Comparison of ENCODE assay signal across 1 cellular context in the genomic region with DNA sequence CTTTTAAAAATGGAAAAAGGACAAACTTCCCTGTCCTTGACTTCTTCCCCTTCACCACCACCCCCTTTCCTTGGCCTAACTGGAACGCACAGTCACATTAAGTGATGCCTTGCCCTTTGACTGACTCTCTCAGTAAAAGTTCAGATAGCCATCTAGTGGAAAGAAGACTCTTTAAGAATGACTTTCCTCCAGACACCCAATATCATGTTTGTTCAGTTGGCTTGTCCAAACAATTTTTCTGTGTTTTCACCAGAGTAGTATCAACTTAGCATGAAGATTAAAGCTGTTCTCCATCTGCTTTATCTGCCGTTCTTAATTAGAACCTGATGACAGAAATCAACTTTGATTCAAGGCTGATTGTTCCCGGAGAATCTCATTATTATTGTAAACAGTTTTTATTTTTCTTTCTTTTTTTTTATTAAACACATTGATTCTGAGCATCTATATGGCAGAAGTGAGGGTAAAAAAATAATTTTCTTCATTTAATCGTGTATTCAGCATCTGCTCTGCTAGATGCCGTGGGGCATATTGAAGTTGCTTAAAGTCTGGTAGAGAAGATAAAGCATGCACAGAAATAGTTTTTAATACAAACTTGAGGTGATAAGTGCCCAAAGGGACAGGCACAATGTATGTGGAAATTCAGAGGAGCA.
A peak's percentile ranks its signal among the peaks of the same experiment; 100 is the strongest.
TF ChIP-seq lines count a peak whose summit lies in the region.

No MANE protein-coding gene starts in this region.

TF ChIP-seq in K562, 482 proteins besides CTCF, POLR2A, EP300 and RAD21 (continued from another document and continues in another):
- TF ChIP-seq, protein P1, sequence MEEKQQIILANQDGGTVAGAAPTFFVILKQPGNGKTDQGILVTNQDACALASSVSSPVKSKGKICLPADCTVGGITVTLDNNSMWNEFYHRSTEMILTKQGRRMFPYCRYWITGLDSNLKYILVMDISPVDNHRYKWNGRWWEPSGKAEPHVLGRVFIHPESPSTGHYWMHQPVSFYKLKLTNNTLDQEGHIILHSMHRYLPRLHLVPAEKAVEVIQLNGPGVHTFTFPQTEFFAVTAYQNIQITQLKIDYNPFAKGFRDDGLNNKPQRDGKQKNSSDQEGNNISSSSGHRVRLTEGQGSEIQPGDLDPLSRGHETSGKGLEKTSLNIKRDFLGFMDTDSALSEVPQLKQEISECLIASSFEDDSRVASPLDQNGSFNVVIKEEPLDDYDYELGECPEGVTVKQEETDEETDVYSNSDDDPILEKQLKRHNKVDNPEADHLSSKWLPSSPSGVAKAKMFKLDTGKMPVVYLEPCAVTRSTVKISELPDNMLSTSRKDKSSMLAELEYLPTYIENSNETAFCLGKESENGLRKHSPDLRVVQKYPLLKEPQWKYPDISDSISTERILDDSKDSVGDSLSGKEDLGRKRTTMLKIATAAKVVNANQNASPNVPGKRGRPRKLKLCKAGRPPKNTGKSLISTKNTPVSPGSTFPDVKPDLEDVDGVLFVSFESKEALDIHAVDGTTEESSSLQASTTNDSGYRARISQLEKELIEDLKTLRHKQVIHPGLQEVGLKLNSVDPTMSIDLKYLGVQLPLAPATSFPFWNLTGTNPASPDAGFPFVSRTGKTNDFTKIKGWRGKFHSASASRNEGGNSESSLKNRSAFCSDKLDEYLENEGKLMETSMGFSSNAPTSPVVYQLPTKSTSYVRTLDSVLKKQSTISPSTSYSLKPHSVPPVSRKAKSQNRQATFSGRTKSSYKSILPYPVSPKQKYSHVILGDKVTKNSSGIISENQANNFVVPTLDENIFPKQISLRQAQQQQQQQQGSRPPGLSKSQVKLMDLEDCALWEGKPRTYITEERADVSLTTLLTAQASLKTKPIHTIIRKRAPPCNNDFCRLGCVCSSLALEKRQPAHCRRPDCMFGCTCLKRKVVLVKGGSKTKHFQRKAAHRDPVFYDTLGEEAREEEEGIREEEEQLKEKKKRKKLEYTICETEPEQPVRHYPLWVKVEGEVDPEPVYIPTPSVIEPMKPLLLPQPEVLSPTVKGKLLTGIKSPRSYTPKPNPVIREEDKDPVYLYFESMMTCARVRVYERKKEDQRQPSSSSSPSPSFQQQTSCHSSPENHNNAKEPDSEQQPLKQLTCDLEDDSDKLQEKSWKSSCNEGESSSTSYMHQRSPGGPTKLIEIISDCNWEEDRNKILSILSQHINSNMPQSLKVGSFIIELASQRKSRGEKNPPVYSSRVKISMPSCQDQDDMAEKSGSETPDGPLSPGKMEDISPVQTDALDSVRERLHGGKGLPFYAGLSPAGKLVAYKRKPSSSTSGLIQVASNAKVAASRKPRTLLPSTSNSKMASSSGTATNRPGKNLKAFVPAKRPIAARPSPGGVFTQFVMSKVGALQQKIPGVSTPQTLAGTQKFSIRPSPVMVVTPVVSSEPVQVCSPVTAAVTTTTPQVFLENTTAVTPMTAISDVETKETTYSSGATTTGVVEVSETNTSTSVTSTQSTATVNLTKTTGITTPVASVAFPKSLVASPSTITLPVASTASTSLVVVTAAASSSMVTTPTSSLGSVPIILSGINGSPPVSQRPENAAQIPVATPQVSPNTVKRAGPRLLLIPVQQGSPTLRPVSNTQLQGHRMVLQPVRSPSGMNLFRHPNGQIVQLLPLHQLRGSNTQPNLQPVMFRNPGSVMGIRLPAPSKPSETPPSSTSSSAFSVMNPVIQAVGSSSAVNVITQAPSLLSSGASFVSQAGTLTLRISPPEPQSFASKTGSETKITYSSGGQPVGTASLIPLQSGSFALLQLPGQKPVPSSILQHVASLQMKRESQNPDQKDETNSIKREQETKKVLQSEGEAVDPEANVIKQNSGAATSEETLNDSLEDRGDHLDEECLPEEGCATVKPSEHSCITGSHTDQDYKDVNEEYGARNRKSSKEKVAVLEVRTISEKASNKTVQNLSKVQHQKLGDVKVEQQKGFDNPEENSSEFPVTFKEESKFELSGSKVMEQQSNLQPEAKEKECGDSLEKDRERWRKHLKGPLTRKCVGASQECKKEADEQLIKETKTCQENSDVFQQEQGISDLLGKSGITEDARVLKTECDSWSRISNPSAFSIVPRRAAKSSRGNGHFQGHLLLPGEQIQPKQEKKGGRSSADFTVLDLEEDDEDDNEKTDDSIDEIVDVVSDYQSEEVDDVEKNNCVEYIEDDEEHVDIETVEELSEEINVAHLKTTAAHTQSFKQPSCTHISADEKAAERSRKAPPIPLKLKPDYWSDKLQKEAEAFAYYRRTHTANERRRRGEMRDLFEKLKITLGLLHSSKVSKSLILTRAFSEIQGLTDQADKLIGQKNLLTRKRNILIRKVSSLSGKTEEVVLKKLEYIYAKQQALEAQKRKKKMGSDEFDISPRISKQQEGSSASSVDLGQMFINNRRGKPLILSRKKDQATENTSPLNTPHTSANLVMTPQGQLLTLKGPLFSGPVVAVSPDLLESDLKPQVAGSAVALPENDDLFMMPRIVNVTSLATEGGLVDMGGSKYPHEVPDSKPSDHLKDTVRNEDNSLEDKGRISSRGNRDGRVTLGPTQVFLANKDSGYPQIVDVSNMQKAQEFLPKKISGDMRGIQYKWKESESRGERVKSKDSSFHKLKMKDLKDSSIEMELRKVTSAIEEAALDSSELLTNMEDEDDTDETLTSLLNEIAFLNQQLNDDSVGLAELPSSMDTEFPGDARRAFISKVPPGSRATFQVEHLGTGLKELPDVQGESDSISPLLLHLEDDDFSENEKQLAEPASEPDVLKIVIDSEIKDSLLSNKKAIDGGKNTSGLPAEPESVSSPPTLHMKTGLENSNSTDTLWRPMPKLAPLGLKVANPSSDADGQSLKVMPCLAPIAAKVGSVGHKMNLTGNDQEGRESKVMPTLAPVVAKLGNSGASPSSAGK (IDR thresholded peaks at IDR 0.05) = no peak
- peak; percentile 99 for TF ChIP-seq FOXA1 (IDR thresholded peaks at IDR 0.05; ENCODE audit: borderline replicate concordance)
- no peak for TF ChIP-seq ZNF830 (CRISPR knock-in tag; IDR thresholded peaks at IDR 0.05)
- no peak for TF ChIP-seq IFI16 (CRISPR knock-in tag; IDR thresholded peaks at IDR 0.05)
- TF ChIP-seq TRIM28 (IDR thresholded peaks at IDR 0.05) = no peak
- TF ChIP-seq THRB (CRISPR knock-in tag; conservative IDR thresholded peaks at IDR 0.05) = no peak
- TF ChIP-seq, protein P2, sequence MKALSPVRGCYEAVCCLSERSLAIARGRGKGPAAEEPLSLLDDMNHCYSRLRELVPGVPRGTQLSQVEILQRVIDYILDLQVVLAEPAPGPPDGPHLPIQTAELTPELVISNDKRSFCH (CRISPR knock-in tag; IDR thresholded peaks at IDR 0.05) = no peak
- TF ChIP-seq, protein P2 (tag; IDR thresholded peaks at IDR 0.05) = 0 out of 2 replicates have a peak, but pooled peaks have one; percentile 46
- no peak for TF ChIP-seq ZFPM2 (CRISPR knock-in tag; IDR thresholded peaks at IDR 0.05)
- TF ChIP-seq MECOM (CRISPR knock-in tag; IDR thresholded peaks at IDR 0.05) = no peak
- no peak for TF ChIP-seq WHSC1 (IDR thresholded peaks at IDR 0.05; ENCODE audit: low read length)
- no peak for TF ChIP-seq E2F6 (IDR thresholded peaks at IDR 0.05; ENCODE audit: borderline replicate concordance in 1 of 2, extremely low read depth in 1 of 2, insufficient read depth in 1 of 2, insufficient read length in 1 of 2, low read depth in 1 of 2, low read length in 1 of 2, poor library complexity in 1 of 2, severe bottlenecking in 1 of 2)
- no peak for TF ChIP-seq FIP1L1 (IDR thresholded peaks at IDR 0.05; ENCODE audit: low read depth, low read length, poor library complexity, severe bottlenecking)
- TF ChIP-seq, protein P3, sequence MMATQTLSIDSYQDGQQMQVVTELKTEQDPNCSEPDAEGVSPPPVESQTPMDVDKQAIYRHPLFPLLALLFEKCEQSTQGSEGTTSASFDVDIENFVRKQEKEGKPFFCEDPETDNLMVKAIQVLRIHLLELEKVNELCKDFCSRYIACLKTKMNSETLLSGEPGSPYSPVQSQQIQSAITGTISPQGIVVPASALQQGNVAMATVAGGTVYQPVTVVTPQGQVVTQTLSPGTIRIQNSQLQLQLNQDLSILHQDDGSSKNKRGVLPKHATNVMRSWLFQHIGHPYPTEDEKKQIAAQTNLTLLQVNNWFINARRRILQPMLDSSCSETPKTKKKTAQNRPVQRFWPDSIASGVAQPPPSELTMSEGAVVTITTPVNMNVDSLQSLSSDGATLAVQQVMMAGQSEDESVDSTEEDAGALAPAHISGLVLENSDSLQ (IDR thresholded peaks at IDR 0.05) = peak; percentile 81
- TF ChIP-seq ZHX1 (conservative IDR thresholded peaks at IDR 0.05; ENCODE audit: low read length) = no peak
- no peak for TF ChIP-seq ZBTB8A (IDR thresholded peaks at IDR 0.05; ENCODE audit: partially characterized antibody)
- no peak for TF ChIP-seq ZNF347 (CRISPR knock-in tag; IDR thresholded peaks at IDR 0.05; ENCODE audit: low read depth)
- no peak for TF ChIP-seq SLC30A9 (CRISPR knock-in tag; IDR thresholded peaks at IDR 0.05)
- TF ChIP-seq DLX4 (CRISPR knock-in tag; IDR thresholded peaks at IDR 0.05) = no peak
- no peak for TF ChIP-seq ZNF445 (CRISPR knock-in tag; IDR thresholded peaks at IDR 0.05; ENCODE audit: low read depth)
- TF ChIP-seq CCAR2 (IDR thresholded peaks at IDR 0.05; ENCODE audit: low read depth, low read length) = no peak
- peak; percentile 81 for TF ChIP-seq SOX6 (IDR thresholded peaks at IDR 0.05)
- TF ChIP-seq BRF1 (IDR thresholded peaks at IDR 0.05; ENCODE audit: borderline replicate concordance, extremely low read depth, insufficient read length) = no peak
- no peak for TF ChIP-seq ZNF561 (CRISPR knock-in tag; conservative IDR thresholded peaks at IDR 0.05)
- TF ChIP-seq ZNF175 (CRISPR knock-in tag; IDR thresholded peaks at IDR 0.05; ENCODE audit: low read depth) = no peak
- TF ChIP-seq RBM25 (IDR thresholded peaks at IDR 0.05; ENCODE audit: low read depth, low read length, severe bottlenecking) = no peak
- no peak for TF ChIP-seq MED1 (CRISPR knock-in tag; IDR thresholded peaks at IDR 0.05; ENCODE audit: borderline replicate concordance)
- TF ChIP-seq CBX2 (IDR thresholded peaks at IDR 0.05; ENCODE audit: insufficient read depth, low read length, poor library complexity, severe bottlenecking) = no peak
- no peak for TF ChIP-seq FUS (optimal IDR thresholded peaks at IDR 0.05; ENCODE audit: low read depth, low read length)
- no peak for TF ChIP-seq ZNF77 (CRISPR knock-in tag; IDR thresholded peaks at IDR 0.05)
- no peak for TF ChIP-seq RBBP5 (IDR thresholded peaks at IDR 0.05; ENCODE audit: borderline replicate concordance, insufficient read depth, low read length, poor library complexity, severe bottlenecking)
- no peak for TF ChIP-seq MEF2D (tag; conservative IDR thresholded peaks at IDR 0.05; ENCODE audit: low read depth)
- TF ChIP-seq, protein P4, sequence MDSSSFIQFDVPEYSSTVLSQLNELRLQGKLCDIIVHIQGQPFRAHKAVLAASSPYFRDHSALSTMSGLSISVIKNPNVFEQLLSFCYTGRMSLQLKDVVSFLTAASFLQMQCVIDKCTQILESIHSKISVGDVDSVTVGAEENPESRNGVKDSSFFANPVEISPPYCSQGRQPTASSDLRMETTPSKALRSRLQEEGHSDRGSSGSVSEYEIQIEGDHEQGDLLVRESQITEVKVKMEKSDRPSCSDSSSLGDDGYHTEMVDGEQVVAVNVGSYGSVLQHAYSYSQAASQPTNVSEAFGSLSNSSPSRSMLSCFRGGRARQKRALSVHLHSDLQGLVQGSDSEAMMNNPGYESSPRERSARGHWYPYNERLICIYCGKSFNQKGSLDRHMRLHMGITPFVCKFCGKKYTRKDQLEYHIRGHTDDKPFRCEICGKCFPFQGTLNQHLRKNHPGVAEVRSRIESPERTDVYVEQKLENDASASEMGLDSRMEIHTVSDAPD (CRISPR knock-in tag; IDR thresholded peaks at IDR 0.05) = no peak
- TF ChIP-seq, protein P5, sequence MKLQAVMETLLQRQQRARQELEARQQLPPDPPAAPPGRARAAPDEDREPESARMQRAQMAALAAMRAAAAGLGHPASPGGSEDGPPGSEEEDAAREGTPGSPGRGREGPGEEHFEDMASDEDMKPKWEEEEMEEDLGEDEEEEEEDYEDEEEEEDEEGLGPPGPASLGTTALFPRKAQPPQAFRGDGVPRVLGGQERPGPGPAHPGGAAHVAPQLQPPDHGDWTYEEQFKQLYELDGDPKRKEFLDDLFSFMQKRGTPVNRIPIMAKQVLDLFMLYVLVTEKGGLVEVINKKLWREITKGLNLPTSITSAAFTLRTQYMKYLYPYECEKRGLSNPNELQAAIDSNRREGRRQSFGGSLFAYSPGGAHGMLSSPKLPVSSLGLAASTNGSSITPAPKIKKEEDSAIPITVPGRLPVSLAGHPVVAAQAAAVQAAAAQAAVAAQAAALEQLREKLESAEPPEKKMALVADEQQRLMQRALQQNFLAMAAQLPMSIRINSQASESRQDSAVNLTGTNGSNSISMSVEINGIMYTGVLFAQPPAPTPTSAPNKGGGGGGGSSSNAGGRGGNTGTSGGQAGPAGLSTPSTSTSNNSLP (IDR thresholded peaks at IDR 0.05; ENCODE audit: borderline replicate concordance, low read depth, low read length) = peak; percentile 35; the same call in 1 of the 2 replicates
